ENCODE assay signal across 9 cellular contexts in the genomic region with DNA sequence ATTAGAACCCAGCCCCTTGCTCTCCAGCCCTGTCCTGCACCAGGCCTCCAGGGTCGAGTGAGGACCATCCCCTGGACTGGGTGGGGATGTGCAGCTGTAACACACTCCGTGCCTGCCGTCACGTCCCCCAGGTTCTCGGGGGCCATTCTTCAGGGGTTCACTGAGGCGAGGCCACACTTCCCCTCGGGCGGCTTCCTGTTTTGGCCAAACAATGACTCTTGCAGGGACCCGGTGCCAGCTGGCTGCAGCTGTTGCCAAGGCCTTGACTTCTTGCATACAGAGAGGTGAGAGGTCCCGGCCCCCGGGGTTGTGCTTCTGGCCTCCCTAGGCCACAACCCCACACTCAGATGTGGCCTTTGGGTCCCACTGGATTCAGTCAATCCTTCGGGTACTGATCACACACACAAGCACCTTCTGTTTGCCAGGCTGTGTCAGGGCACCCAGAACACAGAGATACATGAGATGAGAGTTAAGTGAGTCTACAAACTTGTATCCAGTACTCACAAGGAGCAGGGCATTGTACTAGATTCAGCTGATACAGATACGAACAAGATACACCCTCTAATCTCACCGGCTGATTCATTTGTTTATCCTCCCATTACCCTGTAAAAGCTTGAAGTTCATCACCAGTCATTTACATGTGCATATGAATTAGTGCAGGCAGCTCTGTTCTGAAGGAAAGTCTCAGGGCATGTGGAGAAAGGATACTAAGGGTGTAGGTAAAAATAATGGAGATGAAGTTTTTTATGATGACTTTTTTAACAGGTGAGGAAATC. TPM values are rescaled to one million over a fixed set of nuclear protein-coding genes. Genes with fewer than 3 reads are reported as not detected.
DNase-seq lines count a peak whose midpoint lies in the region; ATAC-seq and TF ChIP-seq lines count a peak whose summit lies in the region.
"Had no signal": no experiment of that assay in that cellular context is flagged by ENCODE, and none has a peak within 500 bp of the region (broad histone marks: within the 10 kb centered on the region; RNA-seq: fewer than 3 reads in every experiment).

No MANE protein-coding gene starts in this region.

- no peak overlapping the region for H3K27ac ChIP-seq in trophoblast cell (ENCODE audit: low read depth, low read length)
- no peak overlapping the region for H3K27ac ChIP-seq in A673 (ENCODE audit: low read depth, low read length, poor library complexity, severe bottlenecking)
- H3K27ac ChIP-seq: parathyroid adenoma had no signal

- no peak overlapping the region for H2BK12ac ChIP-seq in trophoblast cell (ENCODE audit: low read length)

- H3K79me1 ChIP-seq in trophoblast cell (ENCODE audit: low read length), result no peaks in the 10 kb centered on the region

- H3K4me1 Mint-ChIP-seq in activated CD4-positive, alpha-beta T cell treated with anti-CD3 and anti-CD28 coated beads for 36 hours, result peaks cover 6% of the 10 kb centered on the region

- H3K9ac ChIP-seq in trophoblast cell (ENCODE audit: low read length), result no peak overlapping the region
- H3K9ac ChIP-seq: parathyroid adenoma had no signal

- TF ChIP-seq CTCF in GM10248 (IDR thresholded peaks at IDR 0.05; ENCODE audit: control extremely low read depth, extremely low read depth, low read depth, missing control alignments) (no peak), A673 (conservative IDR thresholded peaks at IDR 0.05; ENCODE audit: low read depth, low read length) (no peak)

- H2BK120ac ChIP-seq in trophoblast cell (ENCODE audit: insufficient read depth, low read length, poor library complexity), result no peak overlapping the region

- H4K8ac ChIP-seq in trophoblast cell (ENCODE audit: low read depth, low read length), result no peak overlapping the region

- H3K14ac ChIP-seq in trophoblast cell (ENCODE audit: low read length), result no peak overlapping the region

- no peaks in the 10 kb centered on the region for H3K9me3 Mint-ChIP-seq in activated CD4-positive, alpha-beta T cell treated with anti-CD3 and anti-CD28 coated beads for 36 hours (ENCODE audit: low read depth)

- H3K23ac ChIP-seq in trophoblast cell (ENCODE audit: low read length), result no peak overlapping the region

- no peaks in the 10 kb centered on the region for H3K36me3 Mint-ChIP-seq in activated CD4-positive, alpha-beta T cell treated with anti-CD3 and anti-CD28 coated beads for 36 hours (ENCODE audit: low read depth)

- H4K91ac ChIP-seq in trophoblast cell (ENCODE audit: low read depth, low read length), result no peak overlapping the region

- no peak overlapping the region for H3K4ac ChIP-seq in trophoblast cell (ENCODE audit: low read depth, low read length)

- H3K9me3 ChIP-seq in trophoblast cell (ENCODE audit: insufficient read depth, low read depth, low read length) (no peaks in the 10 kb centered on the region), A673 (ENCODE audit: low read depth, low read length, poor library complexity, severe bottlenecking) (no peaks in the 10 kb centered on the region)

- DNase-seq in GM10248 (ENCODE audit: extremely low spot score) (peak; percentile 67), Right ventricle myocardium superior (peak; percentile 89), trophoblast cell (no peak), G401 (ENCODE audit: low spot score) (no peak), A673 (ENCODE audit: low spot score) (no peak)
- DNase-seq in activated CD4-positive, alpha-beta T cell treated with anti-CD3 and anti-CD28 coated beads for 36 hours, result no peak

- POLR2A ChIA-PET in GM10248 (lab: Yijun Ruan, JAX) (no interaction called here), A673 (lab: Charles Lee; ENCODE audit: low non-redundant PET) (no interaction called here)
- POLR2A ChIA-PET in activated CD4-positive, alpha-beta T cell treated with anti-CD3 and anti-CD28 coated beads for 36 hours (lab: Charles Lee), result no interaction called here

- H2BK5ac ChIP-seq in trophoblast cell (ENCODE audit: low read depth, low read length, poor library complexity), result no peak overlapping the region

- no peaks in the 10 kb centered on the region for H3K79me2 ChIP-seq in trophoblast cell (ENCODE audit: control insufficient read depth, insufficient read depth, low read length, poor library complexity)
- H3K79me2 ChIP-seq: parathyroid adenoma had no signal

- H3K4me3 Mint-ChIP-seq in activated CD4-positive, alpha-beta T cell treated with anti-CD3 and anti-CD28 coated beads for 36 hours, result no peak overlapping the region

- intact Hi-C loops in Right ventricle myocardium superior (cut with DNase I) (no loop called here), A673 (cut with micrococcal nuclease; ENCODE audit: unreplicated experiment) (no loop called here)
- intact Hi-C loops in activated CD4-positive, alpha-beta T cell treated with anti-CD3 and anti-CD28 coated beads for 36 hours (cut with DNase I, micrococcal nuclease), result no loop called here

- no TSS peak for BruUV-seq in A673 (replicated peaks; lab: Mats Ljungman, UMichigan)

- H3K18ac ChIP-seq in trophoblast cell (ENCODE audit: low read length), result no peak overlapping the region

- peak; percentile 69 for ATAC-seq in GM21360 (IDR thresholded peaks at IDR 0.05; ENCODE audit: unreplicated experiment)
- peak; percentile 77 for ATAC-seq in HG03469 (IDR thresholded peaks at IDR 0.05; ENCODE audit: unreplicated experiment)
- ATAC-seq in Right ventricle myocardium superior (ENCODE audit: poor library complexity), result peak; percentile 63
- ATAC-seq in activated CD4-positive, alpha-beta T cell treated with anti-CD3 and anti-CD28 coated beads for 36 hours, result no peak

- H3K27me3 Mint-ChIP-seq in activated CD4-positive, alpha-beta T cell treated with anti-CD3 and anti-CD28 coated beads for 36 hours, result peaks cover 24% of the 10 kb centered on the region

- H3K4me2 ChIP-seq in trophoblast cell (ENCODE audit: low read length), result no peak overlapping the region

- H3K4me1 ChIP-seq in trophoblast cell (ENCODE audit: control insufficient read depth in 1 of 2, insufficient read depth in 2 of 2, low read length in 2 of 2) (peaks cover 0 to 8% of the 10 kb centered on the region in 2 experiments), A673 (ENCODE audit: insufficient read depth, low read length, poor library complexity, severe bottlenecking) (no peaks in the 10 kb centered on the region)
- H3K4me1 ChIP-seq: parathyroid adenoma had no signal

- no peak overlapping the region for H2AK5ac ChIP-seq in trophoblast cell (ENCODE audit: low read length)

- H3K36me3 ChIP-seq in trophoblast cell (ENCODE audit: control insufficient read depth in 1 of 2, insufficient read depth in 2 of 2, low read length in 2 of 2) (no peaks in the 10 kb centered on the region), A673 (ENCODE audit: insufficient read depth, low read length, poor library complexity, severe bottlenecking) (no peaks in the 10 kb centered on the region)

- WGBS in trophoblast cell (ENCODE audit: extremely low coverage, insufficient coverage, insufficient read length), result no CpG with 5 or more reads among the region's 14 CpGs

- H3K27ac Mint-ChIP-seq in activated CD4-positive, alpha-beta T cell treated with anti-CD3 and anti-CD28 coated beads for 36 hours, result no peak overlapping the region

- CTCF ChIA-PET in GM10248 (lab: Yijun Ruan, JAX) (interaction anchor here (0.9 to 2.2 kb wide), 4 partner anchors 9 to 42 kb away, joined by 3 to 7 read pairs (median 4); no protein-coding TSS in a partner anchor), A673 (lab: Charles Lee) (no interaction called here)
- CTCF ChIA-PET in activated CD4-positive, alpha-beta T cell treated with anti-CD3 and anti-CD28 coated beads for 36 hours (lab: Charles Lee), result interaction anchor here (0.6 to 0.9 kb wide), 2 partner anchors 8 to 14 kb away, joined by 3 to 4 read pairs; no protein-coding TSS in a partner anchor

- H3K27me3 ChIP-seq in trophoblast cell (ENCODE audit: insufficient read depth, low read length), result no peaks in the 10 kb centered on the region
- H3K27me3 ChIP-seq in A673 (replicated peaks; ENCODE audit: insufficient read depth, low read depth, low read length, poor library complexity), result peaks cover 5% of the 10 kb centered on the region

- H4K12ac ChIP-seq in trophoblast cell (ENCODE audit: low read depth, low read length), result no peak overlapping the region

- H3K4me3 ChIP-seq in trophoblast cell (ENCODE audit: low read depth, low read length) (no peak overlapping the region), A673 (ENCODE audit: low read depth, low read length, poor library complexity, severe bottlenecking) (no peak overlapping the region)

- H2AFZ ChIP-seq in trophoblast cell (ENCODE audit: insufficient read depth, low read length, poor library complexity), result no peak overlapping the region
- H2AFZ ChIP-seq: parathyroid adenoma had no signal

- in situ Hi-C loops in G401 (cut with HindIII; ENCODE audit: low sequenced_read_pairs), result no loop called here

RNA-seq across cellular contexts. Expression of a gene that starts 32.9 kb away (rescaled TPM):
- 30.3 TPM for total RNA-seq in Right ventricle myocardium superior
- polyA plus RNA-seq in trophoblast cell (2013), result 39.7 and 40.3 TPM in 2 replicates
- 0.49 TPM in 1 of 2 replicates, not detected in the other for total RNA-seq in G401 (2014; rRNA removed; shearing (Covaris generic))
- total RNA-seq in activated CD4-positive, alpha-beta T cell treated with anti-CD3 and anti-CD28 coated beads for 36 hours, result 1 to 10 TPM; 4.7 to 5.7 TPM
- not detected in 2 replicates for total RNA-seq in A673 (2021)

Comparison
In these comparisons a context has a peak if more than half of its experiments do, and no peak if none do; other contexts are left out.
1. DNase-seq: peak in GM10248 (single experiment) and Right ventricle myocardium superior (single experiment); none in trophoblast cell (0 of 2), G401 (single experiment), activated CD4-positive, alpha-beta T cell treated with anti-CD3 and anti-CD28 coated beads for 36 hours (single experiment) and A673 (single experiment).